26 cellular contexts compared by ENCODE assay signal in the genomic region with DNA sequence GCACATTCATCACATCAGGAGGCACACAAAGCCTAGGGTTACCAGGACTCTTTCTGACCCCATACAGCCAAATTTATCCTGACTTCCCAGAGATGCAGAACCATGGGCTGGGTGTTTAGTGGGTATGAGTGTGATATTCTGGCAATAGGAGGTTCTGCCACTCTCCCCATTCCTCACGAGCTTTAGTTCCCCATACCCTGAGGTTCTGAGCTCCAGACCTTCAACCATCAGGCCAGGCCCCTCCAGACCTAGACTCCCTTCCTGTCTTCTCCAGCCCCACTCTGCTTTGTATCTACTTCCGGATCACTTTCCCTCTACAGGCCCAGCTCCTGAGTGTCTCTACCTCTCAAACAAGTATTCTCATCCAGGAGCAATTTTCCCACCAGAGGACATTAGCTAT. TPM values are rescaled to one million over a fixed set of nuclear protein-coding genes. Genes with fewer than 3 reads are reported as not detected.
DNase-seq lines count a peak whose midpoint lies in the region; ATAC-seq and TF ChIP-seq lines count a peak whose summit lies in the region.
"Had no signal": no experiment of that assay in that cellular context is flagged by ENCODE, and none has a peak within 500 bp of the region (broad histone marks: within the 10 kb centered on the region; RNA-seq: fewer than 3 reads in every experiment).

No MANE protein-coding gene starts in this region.

- H3K4me1 Mint-ChIP-seq in activated B cell treated with CpG ODN at 0.5 μM for 24 hours (peaks cover 72% of the 10 kb centered on the region), mesothelial cell of epicardium (no peaks in the 10 kb centered on the region)
- H3K4me1 Mint-ChIP-seq: GM23338, neural crest cell had no signal

- TF ChIP-seq POLR2A in lower leg skin (IDR thresholded peaks at IDR 0.05) (no peak), gastrocnemius medialis (IDR thresholded peaks at IDR 0.05) (no peak)

- no peak for ATAC-seq in activated naive CD4-positive, alpha-beta T cell treated with anti-CD3 and anti-CD28 coated beads, Interleukin-2, amount 50 U/mL, for 72 hours
- ATAC-seq in activated B cell treated with CpG ODN at 0.5 μM for 24 hours (ENCODE audit: low read depth) (no peak), gastrocnemius medialis (no peak)
- ATAC-seq: GM23338 had no signal

- H3K27ac Mint-ChIP-seq in activated naive CD4-positive, alpha-beta T cell treated with anti-CD3 and anti-CD28 coated beads, Interleukin-2, amount 50 U/mL, for 72 hours = peak overlapping the region; percentile 82 to 86
- H3K27ac Mint-ChIP-seq in activated B cell treated with CpG ODN at 0.5 μM for 24 hours = peak overlapping the region; percentile 32
- no peak overlapping the region for H3K27ac Mint-ChIP-seq in mesothelial cell of epicardium
- H3K27ac Mint-ChIP-seq: GM23338, HFFc6, type B pancreatic cell had no signal

- CTCF ChIA-PET in activated B cell treated with CpG ODN at 0.5 μM for 24 hours (lab: Charles Lee) = interaction anchor here (0.9 to 1.5 kb wide), 3 partner anchors 11 to 77 kb away, joined by 3 to 5 read pairs (median 4); no protein-coding TSS in a partner anchor

- H3K27me3 Mint-ChIP-seq in activated B cell treated with CpG ODN at 0.5 μM for 24 hours (no peaks in the 10 kb centered on the region), mesothelial cell of epicardium (ENCODE audit: low read depth) (peaks cover 92% of the 10 kb centered on the region)

- POLR2A ChIA-PET in activated B cell treated with CpG ODN at 0.5 μM for 24 hours (lab: Charles Lee) = interaction anchor here (0.7 to 4.4 kb wide), 10 partner anchors 8 to 237 kb away, joined by 3 to 31 read pairs (median 3); no protein-coding TSS in a partner anchor

- in situ Hi-C loops in gastrocnemius medialis (cut with MboI; ENCODE audit: low sequenced_read_pairs in 4 of 4) = loop anchor here in 1 of 4 donors (25.0 kb wide), 1 partner anchor 260 kb away; no protein-coding TSS in a partner anchor

- no peaks in the 10 kb centered on the region for H3K9me3 Mint-ChIP-seq in activated naive CD4-positive, alpha-beta T cell treated with anti-CD3 and anti-CD28 coated beads, Interleukin-2, amount 50 U/mL, for 72 hours
- H3K9me3 Mint-ChIP-seq in activated B cell treated with CpG ODN at 0.5 μM for 24 hours (no peaks in the 10 kb centered on the region), mesothelial cell of epicardium (no peaks in the 10 kb centered on the region)
- H3K9me3 Mint-ChIP-seq: GM23338, HFFc6, neural crest cell, type B pancreatic cell had no signal

- 44 to 56% methylated on average over 2 of the region's 2 CpGs for WGBS in lower leg skin, 2 donors

- peak overlapping the region; percentile 17 for H3K4me3 Mint-ChIP-seq in activated B cell treated with CpG ODN at 0.5 μM for 24 hours
- H3K4me3 Mint-ChIP-seq in mesothelial cell of epicardium = no peak overlapping the region
- H3K4me3 Mint-ChIP-seq: CD14-positive monocyte, GM23338, HFFc6, neural crest cell, type B pancreatic cell had no signal

- H3K4me3 ChIP-seq in lower leg skin (ENCODE audit: low read depth, poor library complexity, severe bottlenecking) = no peak overlapping the region
- no peak overlapping the region for H3K4me3 ChIP-seq in gastrocnemius medialis
- H3K4me3 ChIP-seq: breast epithelium, GM23338, SJSA1 had no signal

- TF ChIP-seq CTCF in activated B cell treated with CpG ODN at 0.5 μM for 24 hours (IDR thresholded peaks at IDR 0.05) (no peak), lower leg skin (IDR thresholded peaks at IDR 0.05) (no peak), mesothelial cell of epicardium (IDR thresholded peaks at IDR 0.05; ENCODE audit: unreplicated experiment) (no peak), gastrocnemius medialis (IDR thresholded peaks at IDR 0.05 in 4 of 5, conservative IDR thresholded peaks at IDR 0.05 in 1 of 5) (no peak)

- no peak for DNase-seq in activated naive CD4-positive, alpha-beta T cell treated with anti-CD3 and anti-CD28 coated beads, Interleukin-2, amount 50 U/mL, for 72 hours (ENCODE audit: low spot score in 2 of 2)
- no peak for DNase-seq in activated naive CD4-positive, alpha-beta T cell (lab: John Stamatoyannopoulos, UW)
- DNase-seq in activated B cell treated with CpG ODN at 0.5 μM for 24 hours = no peak
- peak; percentile 9 to 36 for DNase-seq in lower leg skin (ENCODE audit: low spot score in 2 of 2)
- no peak for DNase-seq in mesothelial cell of epicardium (ENCODE audit: low spot score in 2 of 2, unreplicated experiment in 2 of 2)
- DNase-seq in gastrocnemius medialis = no peak
- no peak for DNase-seq in NCI-H524 (lab: John Stamatoyannopoulos, UW)
- DNase-seq: effector CD4-positive, alpha-beta T cell; glutamatergic neuron; HFFc6; kidney; NCI-H1048; NCI-H1694 treated with DMSO at 0.1 percent for 48 hours; RPMI8226; small intestine had no signal

- no peaks in the 10 kb centered on the region for H3K9me3 ChIP-seq in gastrocnemius medialis
- H3K9me3 ChIP-seq: breast epithelium had no signal

- H3K27ac ChIP-seq in gastrocnemius medialis = no peak overlapping the region
- H3K27ac ChIP-seq: breast epithelium, epithelial cell of prostate, parathyroid adenoma, SJSA1 had no signal

- peaks cover 41 to 43% of the 10 kb centered on the region in 2 donors for H3K36me3 Mint-ChIP-seq in activated naive CD4-positive, alpha-beta T cell treated with anti-CD3 and anti-CD28 coated beads, Interleukin-2, amount 50 U/mL, for 72 hours
- peaks cover 58% of the 10 kb centered on the region for H3K36me3 Mint-ChIP-seq in activated B cell treated with CpG ODN at 0.5 μM for 24 hours (ENCODE audit: low read depth)
- no peaks in the 10 kb centered on the region for H3K36me3 Mint-ChIP-seq in mesothelial cell of epicardium
- H3K36me3 Mint-ChIP-seq: type B pancreatic cell had no signal

- intact Hi-C loops in activated B cell treated with CpG ODN at 0.5 μM for 24 hours (cut with micrococcal nuclease) = no loop called here
- intact Hi-C loops in lower leg skin (cut with DNase I; ENCODE audit: low total_unique reads) = no loop called here
- intact Hi-C loops in gastrocnemius medialis (cut with DNase I; ENCODE audit: low total_unique reads) = no loop called here

- peaks cover 0 to 9% (median 8%) of the 10 kb centered on the region in 3 donors for H3K27me3 ChIP-seq in gastrocnemius medialis
- H3K27me3 ChIP-seq: breast epithelium, SJSA1 had no signal

- no peaks in the 10 kb centered on the region for H3K36me3 ChIP-seq in gastrocnemius medialis
- H3K36me3 ChIP-seq: breast epithelium had no signal

- no peaks in the 10 kb centered on the region for H3K4me1 ChIP-seq in gastrocnemius medialis
- H3K4me1 ChIP-seq: breast epithelium had no signal

RNA-seq across cellular contexts. Expression of a gene that starts 4.4 kb away (rescaled TPM):
- total RNA-seq in activated naive CD4-positive, alpha-beta T cell treated with anti-CD3 and anti-CD28 coated beads, Interleukin-2, amount 50 U/mL, for 72 hours = 100 to 1,000 TPM; 220 to 504 TPM
- total RNA-seq in activated B cell treated with CpG ODN at 0.5 μM for 24 hours = 726 and 736 TPM in 2 replicates
- total RNA-seq in lower leg skin = 10 to 100 TPM; 65.9 to 97.8 (median 92.9) TPM
- total RNA-seq in mesothelial cell of epicardium = 2.0 to 2.5 TPM (median 2.1 TPM) in 3 replicates
- 10 to 100 TPM in 3 of 4 donors, 1 to 10 TPM in 1; 9.6 to 22.1 (median 13.0) TPM for total RNA-seq in gastrocnemius medialis

RNA-seq across cellular contexts. Expression of a gene that starts 46.7 kb away (rescaled TPM):
- total RNA-seq in activated naive CD4-positive, alpha-beta T cell treated with anti-CD3 and anti-CD28 coated beads, Interleukin-2, amount 50 U/mL, for 72 hours = 1 to 10 TPM in 1 of 2 donors, not detected in 1; 5.9 TPM
- 5.2 and 5.5 TPM in 2 replicates for total RNA-seq in activated B cell treated with CpG ODN at 0.5 μM for 24 hours
- total RNA-seq in lower leg skin = 1 to 10 TPM in 2 of 4 donors, under 1 TPM in 2; 0.15 to 4.8 (median 2.4) TPM
- 0.11 TPM in 2 of 3 replicates, not detected in the other for total RNA-seq in mesothelial cell of epicardium
- under 1 TPM in 1 of 4 donors, not detected in 3; 0.16 TPM for total RNA-seq in gastrocnemius medialis
- total RNA-seq: HFFc6, liver, mononuclear cell, NCI-H460, neural crest cell, SJSA1 had no signal

Comparison
In these comparisons a context has a peak if more than half of its experiments do, and no peak if none do; other contexts are left out.
1. DNase-seq: peak in lower leg skin (2 of 2); none in activated naive CD4-positive, alpha-beta T cell treated with anti-CD3 and anti-CD28 coated beads, Interleukin-2, amount 50 U/mL, for 72 hours (0 of 2), activated naive CD4-positive, alpha-beta T cell (0 of 4), activated B cell treated with CpG ODN at 0.5 μM for 24 hours (single experiment), mesothelial cell of epicardium (0 of 2), gastrocnemius medialis (0 of 2) and NCI-H524 (0 of 2).